In the genomic region with DNA sequence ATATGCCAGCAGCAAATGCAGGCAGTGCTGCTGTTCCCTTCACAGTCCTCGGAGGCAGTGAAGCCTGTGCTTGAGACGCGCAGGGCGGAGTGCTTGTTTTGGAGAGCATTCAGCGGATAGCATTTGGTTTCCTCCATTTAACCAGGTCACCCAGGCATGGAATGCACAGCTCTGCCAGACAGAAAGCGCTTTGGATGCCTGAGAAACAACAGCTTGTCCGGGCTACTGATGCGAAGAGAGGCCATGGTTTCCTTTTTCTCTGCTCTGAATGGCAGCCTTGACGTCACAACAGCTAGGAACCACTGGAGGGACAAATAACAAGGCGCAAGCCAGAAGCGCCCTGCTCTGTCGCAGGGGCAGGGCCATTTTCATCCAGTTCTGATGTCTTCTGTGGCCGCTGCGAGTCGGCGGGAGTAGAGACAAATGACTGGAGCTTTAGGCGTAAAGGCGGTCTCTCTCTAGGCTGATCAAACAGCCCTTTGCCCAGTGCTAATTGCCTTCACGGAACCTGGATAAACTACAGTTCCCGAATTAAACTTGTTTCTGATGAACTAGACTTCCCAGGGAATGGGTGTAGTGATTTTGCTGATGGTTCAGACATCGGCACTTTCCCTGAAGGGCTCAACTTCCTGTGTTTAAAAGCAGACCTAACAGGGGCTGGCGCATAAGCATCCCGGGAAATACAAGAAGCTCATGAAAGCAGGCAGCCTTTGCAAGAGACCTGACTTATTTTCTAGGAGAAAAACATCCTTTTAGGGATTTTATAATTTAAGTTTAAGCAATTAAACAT, we compare ENCODE assay signal across 8 cellular contexts.
A peak's percentile ranks its signal among the peaks of the same experiment; 100 is the strongest.
DNase-seq lines count a peak whose midpoint lies in the region; ATAC-seq, FAIRE-seq and TF ChIP-seq lines count a peak whose summit lies in the region.

No MANE protein-coding gene starts in this region.

- H4K20me1 ChIP-seq in GM23248 (ENCODE audit: insufficient read depth), result no peaks in the 10 kb centered on the region

- peak overlapping the region; percentile 92 for H3K27ac Mint-ChIP-seq in activated CD4-positive, alpha-beta memory T cell treated with anti-CD3 and anti-CD28 coated beads for 36 hours
- no peak overlapping the region for H3K27ac Mint-ChIP-seq in progenitor cell of endocrine pancreas

- H3K4me3 Mint-ChIP-seq in activated CD4-positive, alpha-beta memory T cell treated with anti-CD3 and anti-CD28 coated beads for 36 hours, result no peak overlapping the region
- peak overlapping the region; percentile 7 for H3K4me3 Mint-ChIP-seq in progenitor cell of endocrine pancreas (ENCODE audit: low read depth)

- peak; percentile 80 for DNase-seq in GM23248
- DNase-seq in activated CD4-positive, alpha-beta memory T cell treated with anti-CD3 and anti-CD28 coated beads for 36 hours, result no peak
- DNase-seq in head of caudate nucleus, result peak; percentile 38 to 89 (median 70)
- DNase-seq in progenitor cell of endocrine pancreas (ENCODE audit: low spot score, unreplicated experiment), result no peak
- no peak for DNase-seq in foreskin melanocyte
- no peak for DNase-seq in HTR-8/SVneo (ENCODE audit: insufficient read length, low spot score)

- H3K9me3 Mint-ChIP-seq in activated CD4-positive, alpha-beta memory T cell treated with anti-CD3 and anti-CD28 coated beads for 36 hours, result no peaks in the 10 kb centered on the region
- no peaks in the 10 kb centered on the region for H3K9me3 Mint-ChIP-seq in progenitor cell of endocrine pancreas (ENCODE audit: low read depth)

- H3K4me1 ChIP-seq in GM23248 (ENCODE audit: insufficient read depth), result peaks cover 78% of the 10 kb centered on the region

- POLR2A ChIA-PET in activated CD4-positive, alpha-beta memory T cell treated with anti-CD3 and anti-CD28 coated beads for 36 hours (lab: Charles Lee), result interaction anchor here (0.6 to 1.7 kb wide), 4 partner anchors 8 to 490 kb away, joined by 3 to 7 read pairs (median 3); no protein-coding TSS in a partner anchor

- H3K36me3 Mint-ChIP-seq in activated CD4-positive, alpha-beta memory T cell treated with anti-CD3 and anti-CD28 coated beads for 36 hours, result peaks cover 85% of the 10 kb centered on the region
- no peaks in the 10 kb centered on the region for H3K36me3 Mint-ChIP-seq in progenitor cell of endocrine pancreas (ENCODE audit: insufficient read depth)

- CTCF ChIA-PET in activated CD4-positive, alpha-beta memory T cell treated with anti-CD3 and anti-CD28 coated beads for 36 hours (lab: Charles Lee), result interaction anchor here (0.9 to 1.4 kb wide), 3 partner anchors 25 to 119 kb away, joined by 3 to 5 read pairs (median 3); no protein-coding TSS in a partner anchor

- TF ChIP-seq CTCF in progenitor cell of endocrine pancreas (IDR thresholded peaks at IDR 0.05; ENCODE audit: unreplicated experiment), result no peak

- peaks cover 72% of the 10 kb centered on the region for H3F3A ChIP-seq in GM23248 (ENCODE audit: insufficient read depth)

- H3K4me3 ChIP-seq in GM23248, result peak overlapping the region; percentile 27; the same call in 1 of the 2 replicates

- no peaks in the 10 kb centered on the region for H3K27me3 Mint-ChIP-seq in activated CD4-positive, alpha-beta memory T cell treated with anti-CD3 and anti-CD28 coated beads for 36 hours
- no peaks in the 10 kb centered on the region for H3K27me3 Mint-ChIP-seq in progenitor cell of endocrine pancreas

- no peak overlapping the region for H2AFZ ChIP-seq in GM23248

- ATAC-seq in HG03135 (IDR thresholded peaks at IDR 0.05; ENCODE audit: unreplicated experiment) (no peak), HG03097 (IDR thresholded peaks at IDR 0.05; ENCODE audit: low FRiP score, unreplicated experiment) (no peak)

- peaks cover 97% of the 10 kb centered on the region for H3K4me1 Mint-ChIP-seq in activated CD4-positive, alpha-beta memory T cell treated with anti-CD3 and anti-CD28 coated beads for 36 hours (ENCODE audit: low read depth)
- peaks cover 30% of the 10 kb centered on the region for H3K4me1 Mint-ChIP-seq in progenitor cell of endocrine pancreas (ENCODE audit: low read depth)

- no peaks in the 10 kb centered on the region for H3K9me2 ChIP-seq in GM23248 (ENCODE audit: insufficient read depth)

- in situ Hi-C loops in GM23248 (cut with MboI), result no loop called here

- peak overlapping the region; percentile 64 for H3K9ac ChIP-seq in GM23248

- intact Hi-C loops in activated CD4-positive, alpha-beta memory T cell treated with anti-CD3 and anti-CD28 coated beads for 36 hours (cut with micrococcal nuclease), result no loop called here
- intact Hi-C loops in head of caudate nucleus (cut with DNase I), result no loop called here

- no peaks in the 10 kb centered on the region for H3K9me3 ChIP-seq in GM23248 (ENCODE audit: low read depth)

- peak overlapping the region; percentile 50 for H3K4me2 ChIP-seq in GM23248 (ENCODE audit: unreplicated experiment)

- H3K27me3 ChIP-seq in GM23248 (replicated peaks; ENCODE audit: insufficient read depth), result no peaks in the 10 kb centered on the region

- 32 to 43% methylated on average over 23 of the region's 23 CpGs for WGBS in GM23248 (ENCODE audit: low coverage in 1 of 2, low lambda C conversion rate in 2 of 2, missing lambda C conversion rate in 2 of 2), 2 experiments

- peak overlapping the region; percentile 98 for H3K27ac ChIP-seq in GM23248

- H3K79me2 ChIP-seq in GM23248 (ENCODE audit: insufficient read depth), result peaks cover 98% of the 10 kb centered on the region

- FAIRE-seq in HTR-8/SVneo (lab: Jason Lieb, UNC), result no peak

- peaks cover 27% of the 10 kb centered on the region for H3K36me3 ChIP-seq in GM23248 (ENCODE audit: low read depth)

Comparison
In these comparisons a context has a peak if more than half of its experiments do, and no peak if none do; other contexts are left out.
1. DNase-seq: peak in GM23248 (single experiment) and head of caudate nucleus (42 of 42); none in activated CD4-positive, alpha-beta memory T cell treated with anti-CD3 and anti-CD28 coated beads for 36 hours (single experiment), progenitor cell of endocrine pancreas (single experiment), foreskin melanocyte (single experiment) and HTR-8/SVneo (single experiment).